In genomic region chr10:133056001-133056400, GRCh38 we compare ENCODE assay signal across 8 cellular contexts. TPM values are rescaled to one million over a fixed set of nuclear protein-coding genes. Genes with fewer than 3 reads are reported as not detected.
"Had no signal": no experiment of that assay in that cellular context is flagged by ENCODE, and none has a peak within 500 bp of the region (broad histone marks: within the 10 kb centered on the region; RNA-seq: fewer than 3 reads in every experiment).

No MANE protein-coding gene starts in this region.

- DNase-seq: H9, HCEC 1CT, KBM-7 had no signal

- H3K4me3 ChIP-seq: GM23338 had no signal

- H3K4me2 ChIP-seq: GM23338 had no signal

- H3K27ac ChIP-seq: HL-60 had no signal

- ATAC-seq: GM23338, HepG2 had no signal

- H2AFZ ChIP-seq: GM23338 had no signal

RNA-seq across cellular contexts. Expression of gene ADGRA1, which starts 31.7 kb away (rescaled TPM):
- total RNA-seq: HepG2, HT1080 had no signal
- polyA plus RNA-seq: HepG2, IgD-negative memory B cell had no signal
